24 cellular contexts compared by ENCODE assay signal in genomic region chr7:157818701-157819516, GRCh38.
"Had no signal": no experiment of that assay in that cellular context is flagged by ENCODE, and none has a peak within 500 bp of the region (broad histone marks: within the 10 kb centered on the region; RNA-seq: fewer than 3 reads in every experiment).

No MANE protein-coding gene starts in this region.

- FAIRE-seq: endothelial cell of umbilical vein had no signal

- DNase-seq: activated CD4-positive, alpha-beta memory T cell treated with anti-CD3 and anti-CD28 coated beads, Interleukin-2, amount 10 ng/mL, durations not matched to agents 7 days and 5 days; activated CD4-positive, alpha-beta T cell treated with anti-CD3 and anti-CD28 coated beads for 1 hour; activated CD4-positive, alpha-beta T cell treated with anti-CD3 and anti-CD28 coated beads, Interleukin-2, amount 10 ng/mL, durations not matched to agents 7 days and 5 days; activated gamma-delta T cell treated with Interleukin-2 at 50 U/mL for 16 hours; activated naive CD4-positive, alpha-beta T cell treated with anti-CD3 and anti-CD28 coated beads, Interleukin-2, amount 50 U/mL, for 16 hours; activated T-cell treated with anti-CD3 and anti-CD28 coated beads, Interleukin-2, amount 50 U/mL, for 4 hours; amniotic stem cell; caudate nucleus; foreskin fibroblast; heart right ventricle; left ventricle myocardium superior; midbrain; naive thymus-derived CD4-positive, alpha-beta T cell; occipital lobe; stimulated activated naive CD4-positive, alpha-beta T cell treated with Interleukin-2 at 50 U/mL for 16 hours; T-helper 2 cell; transverse colon; uterus had no signal

- ATAC-seq: activated T-cell treated with anti-CD3 and anti-CD28 coated beads, Interleukin-2, amount 50 U/mL, for 4 hours; activated T-helper 17 cell treated with anti-CD3 and anti-CD28 coated beads, Interleukin-2, amount 50 U/mL, for 72 hours; esophagus mucosa; heart right ventricle; left ventricle myocardium superior; naive thymus-derived CD4-positive, alpha-beta T cell; right cardiac atrium; WTC11 had no signal

- H3K27me3 Mint-ChIP-seq: activated CD4-positive, alpha-beta memory T cell treated with anti-CD3 and anti-CD28 coated beads, Interleukin-2, amount 10 ng/mL, durations not matched to agents 7 days and 5 days; activated CD4-positive, alpha-beta T cell treated with anti-CD3 and anti-CD28 coated beads, Interleukin-2, amount 10 ng/mL, durations not matched to agents 7 days and 5 days; naive thymus-derived CD4-positive, alpha-beta T cell had no signal

- H3K4me1 ChIP-seq: heart right ventricle, parathyroid adenoma, transverse colon, uterus had no signal

- H3K27ac Mint-ChIP-seq: activated CD4-positive, alpha-beta T cell treated with anti-CD3 and anti-CD28 coated beads, Interleukin-2, amount 10 ng/mL, durations not matched to agents 7 days and 5 days; activated T-helper 17 cell treated with anti-CD3 and anti-CD28 coated beads, Interleukin-2, amount 50 U/mL, for 72 hours; WTC11 had no signal

- H3K9ac ChIP-seq: parathyroid adenoma had no signal

- H3K27ac ChIP-seq: heart right ventricle, parathyroid adenoma, transverse colon, uterus had no signal

- H3K79me2 ChIP-seq: parathyroid adenoma had no signal

- H3K36me3 ChIP-seq: heart right ventricle, transverse colon, uterus had no signal

- H3K9me3 ChIP-seq: heart right ventricle, transverse colon, uterus had no signal

- H2AFZ ChIP-seq: parathyroid adenoma had no signal

- H3K4me3 Mint-ChIP-seq: activated CD4-positive, alpha-beta memory T cell treated with anti-CD3 and anti-CD28 coated beads, Interleukin-2, amount 10 ng/mL, durations not matched to agents 7 days and 5 days; activated CD4-positive, alpha-beta T cell treated with anti-CD3 and anti-CD28 coated beads, Interleukin-2, amount 10 ng/mL, durations not matched to agents 7 days and 5 days; activated T-cell treated with anti-CD3 and anti-CD28 coated beads, Interleukin-2, amount 50 U/mL, for 4 hours; activated T-helper 17 cell treated with anti-CD3 and anti-CD28 coated beads, Interleukin-2, amount 50 U/mL, for 72 hours; WTC11 had no signal

- H3K36me3 Mint-ChIP-seq: naive thymus-derived CD4-positive, alpha-beta T cell had no signal

- H3K4me3 ChIP-seq: heart right ventricle, transverse colon, uterus had no signal

- H3K4me1 Mint-ChIP-seq: activated CD4-positive, alpha-beta memory T cell treated with anti-CD3 and anti-CD28 coated beads, Interleukin-2, amount 10 ng/mL, durations not matched to agents 7 days and 5 days; WTC11 had no signal

- H3K9me3 Mint-ChIP-seq: activated T-cell treated with anti-CD3 and anti-CD28 coated beads, Interleukin-2, amount 50 U/mL, for 4 hours; activated T-helper 17 cell treated with anti-CD3 and anti-CD28 coated beads, Interleukin-2, amount 50 U/mL, for 72 hours had no signal

- H3K27me3 ChIP-seq: transverse colon, uterus had no signal
